In the genomic region with DNA sequence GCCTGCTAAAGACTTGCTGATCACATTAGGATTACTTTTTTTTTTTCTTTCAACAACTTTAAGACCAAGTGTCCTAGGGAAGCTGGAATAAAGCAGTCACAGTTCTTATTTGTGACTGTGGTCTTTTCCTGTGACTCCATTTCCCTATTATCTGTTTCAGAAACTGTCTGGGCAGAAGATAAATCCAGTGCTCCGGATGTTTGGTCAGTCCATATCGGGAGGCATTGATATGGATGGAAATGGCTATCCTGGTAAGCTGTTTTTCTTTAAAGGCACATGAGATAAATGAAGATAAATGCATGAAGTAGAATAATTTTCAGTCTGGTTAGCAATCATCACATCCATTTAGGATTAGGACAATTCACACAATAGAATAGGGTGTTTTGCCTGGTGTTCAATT, we compare ENCODE assay signal across 4 cellular contexts.
TF ChIP-seq lines count a peak whose summit lies in the region.

No MANE protein-coding gene starts in this region.

TF ChIP-seq in SK-N-SH, 30 proteins besides CTCF, POLR2A, EP300 and RAD21:
- TF ChIP-seq TCF12 (IDR thresholded peaks at IDR 0.05) (peak; percentile 34; the same call in 1 of the 2 replicates), FOXM1 (IDR thresholded peaks at IDR 0.05; ENCODE audit: low read depth) (no peak)
TF ChIP-seq in SK-N-SH: peak in this region for 1.

TF ChIP-seq in SK-N-SH treated with all-trans-retinoic acid at 6 μM for 48 hours, 23 proteins besides CTCF, POLR2A, EP300 and RAD21 (continues in another document):
- TF ChIP-seq, protein P1, sequence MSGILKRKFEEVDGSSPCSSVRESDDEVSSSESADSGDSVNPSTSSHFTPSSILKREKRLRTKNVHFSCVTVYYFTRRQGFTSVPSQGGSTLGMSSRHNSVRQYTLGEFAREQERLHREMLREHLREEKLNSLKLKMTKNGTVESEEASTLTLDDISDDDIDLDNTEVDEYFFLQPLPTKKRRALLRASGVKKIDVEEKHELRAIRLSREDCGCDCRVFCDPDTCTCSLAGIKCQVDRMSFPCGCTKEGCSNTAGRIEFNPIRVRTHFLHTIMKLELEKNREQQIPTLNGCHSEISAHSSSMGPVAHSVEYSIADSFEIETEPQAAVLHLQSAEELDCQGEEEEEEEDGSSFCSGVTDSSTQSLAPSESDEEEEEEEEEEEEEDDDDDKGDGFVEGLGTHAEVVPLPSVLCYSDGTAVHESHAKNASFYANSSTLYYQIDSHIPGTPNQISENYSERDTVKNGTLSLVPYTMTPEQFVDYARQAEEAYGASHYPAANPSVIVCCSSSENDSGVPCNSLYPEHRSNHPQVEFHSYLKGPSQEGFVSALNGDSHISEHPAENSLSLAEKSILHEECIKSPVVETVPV (CRISPR knock-in tag; IDR thresholded peaks at IDR 0.05) = no peak
- TF ChIP-seq ESRRG (CRISPR knock-in tag; IDR thresholded peaks at IDR 0.05) (no peak), PPARA (CRISPR knock-in tag; IDR thresholded peaks at IDR 0.05; ENCODE audit: borderline replicate concordance) (no peak), ZNF565 (CRISPR knock-in tag; conservative IDR thresholded peaks at IDR 0.05; ENCODE audit: low read depth) (no peak)
- TF ChIP-seq, protein P2, sequence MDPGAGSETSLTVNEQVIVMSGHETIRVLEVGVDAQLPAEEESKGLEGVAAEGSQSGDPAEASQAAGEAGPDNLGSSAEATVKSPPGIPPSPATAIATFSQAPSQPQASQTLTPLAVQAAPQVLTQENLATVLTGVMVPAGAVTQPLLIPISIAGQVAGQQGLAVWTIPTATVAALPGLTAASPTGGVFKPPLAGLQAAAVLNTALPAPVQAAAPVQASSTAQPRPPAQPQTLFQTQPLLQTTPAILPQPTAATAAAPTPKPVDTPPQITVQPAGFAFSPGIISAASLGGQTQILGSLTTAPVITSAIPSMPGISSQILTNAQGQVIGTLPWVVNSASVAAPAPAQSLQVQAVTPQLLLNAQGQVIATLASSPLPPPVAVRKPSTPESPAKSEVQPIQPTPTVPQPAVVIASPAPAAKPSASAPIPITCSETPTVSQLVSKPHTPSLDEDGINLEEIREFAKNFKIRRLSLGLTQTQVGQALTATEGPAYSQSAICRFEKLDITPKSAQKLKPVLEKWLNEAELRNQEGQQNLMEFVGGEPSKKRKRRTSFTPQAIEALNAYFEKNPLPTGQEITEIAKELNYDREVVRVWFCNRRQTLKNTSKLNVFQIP (CRISPR knock-in tag; IDR thresholded peaks at IDR 0.05; ENCODE audit: borderline replicate concordance, low read depth) = no peak
- TF ChIP-seq, protein P3, sequence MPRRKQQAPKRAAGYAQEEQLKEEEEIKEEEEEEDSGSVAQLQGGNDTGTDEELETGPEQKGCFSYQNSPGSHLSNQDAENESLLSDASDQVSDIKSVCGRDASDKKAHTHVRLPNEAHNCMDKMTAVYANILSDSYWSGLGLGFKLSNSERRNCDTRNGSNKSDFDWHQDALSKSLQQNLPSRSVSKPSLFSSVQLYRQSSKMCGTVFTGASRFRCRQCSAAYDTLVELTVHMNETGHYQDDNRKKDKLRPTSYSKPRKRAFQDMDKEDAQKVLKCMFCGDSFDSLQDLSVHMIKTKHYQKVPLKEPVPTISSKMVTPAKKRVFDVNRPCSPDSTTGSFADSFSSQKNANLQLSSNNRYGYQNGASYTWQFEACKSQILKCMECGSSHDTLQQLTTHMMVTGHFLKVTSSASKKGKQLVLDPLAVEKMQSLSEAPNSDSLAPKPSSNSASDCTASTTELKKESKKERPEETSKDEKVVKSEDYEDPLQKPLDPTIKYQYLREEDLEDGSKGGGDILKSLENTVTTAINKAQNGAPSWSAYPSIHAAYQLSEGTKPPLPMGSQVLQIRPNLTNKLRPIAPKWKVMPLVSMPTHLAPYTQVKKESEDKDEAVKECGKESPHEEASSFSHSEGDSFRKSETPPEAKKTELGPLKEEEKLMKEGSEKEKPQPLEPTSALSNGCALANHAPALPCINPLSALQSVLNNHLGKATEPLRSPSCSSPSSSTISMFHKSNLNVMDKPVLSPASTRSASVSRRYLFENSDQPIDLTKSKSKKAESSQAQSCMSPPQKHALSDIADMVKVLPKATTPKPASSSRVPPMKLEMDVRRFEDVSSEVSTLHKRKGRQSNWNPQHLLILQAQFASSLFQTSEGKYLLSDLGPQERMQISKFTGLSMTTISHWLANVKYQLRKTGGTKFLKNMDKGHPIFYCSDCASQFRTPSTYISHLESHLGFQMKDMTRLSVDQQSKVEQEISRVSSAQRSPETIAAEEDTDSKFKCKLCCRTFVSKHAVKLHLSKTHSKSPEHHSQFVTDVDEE (CRISPR knock-in tag; IDR thresholded peaks at IDR 0.05) = no peak

TF ChIP-seq in liver, 16 proteins besides CTCF, POLR2A, EP300 and RAD21:
- TF ChIP-seq NR2F2 (IDR thresholded peaks at IDR 0.05) (peak; percentile 75), EGR1 (IDR thresholded peaks at IDR 0.05; ENCODE audit: low read depth in 2 of 2) (no peak)
TF ChIP-seq in liver: peak in this region for 1.

TF ChIP-seq in HepG2, 621 proteins besides CTCF, POLR2A, EP300 and RAD21:
- TF ChIP-seq, protein P4, sequence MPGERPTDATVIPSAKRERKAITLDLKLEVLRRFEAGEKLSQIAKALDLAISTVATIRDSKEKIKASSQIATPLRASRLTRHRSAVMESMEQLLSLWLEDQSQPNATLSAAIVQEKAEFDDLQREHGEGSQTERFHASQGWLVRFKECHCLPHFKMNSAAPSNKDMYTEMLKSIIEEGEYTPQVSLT (CRISPR knock-in tag; IDR thresholded peaks at IDR 0.05; ENCODE audit: borderline replicate concordance, low read depth) = no peak
- TF ChIP-seq ZNF552 (CRISPR knock-in tag; IDR thresholded peaks at IDR 0.05; ENCODE audit: borderline replicate concordance) = no peak
- no peak for TF ChIP-seq ZIK1 (CRISPR knock-in tag; IDR thresholded peaks at IDR 0.05; ENCODE audit: borderline replicate concordance, low read depth)
- TF ChIP-seq ZNF274 (CRISPR knock-in tag; IDR thresholded peaks at IDR 0.05) = no peak
- no peak for TF ChIP-seq HDAC2 (CRISPR knock-in tag; IDR thresholded peaks at IDR 0.05)
- no peak for TF ChIP-seq ZSCAN12 (CRISPR knock-in tag; IDR thresholded peaks at IDR 0.05)
- TF ChIP-seq ZBTB20 (CRISPR knock-in tag; IDR thresholded peaks at IDR 0.05; ENCODE audit: borderline replicate concordance, low read depth) = no peak
- no peak for TF ChIP-seq ZNF737 (CRISPR knock-in tag; IDR thresholded peaks at IDR 0.05; ENCODE audit: borderline replicate concordance)
- TF ChIP-seq, protein P5, sequence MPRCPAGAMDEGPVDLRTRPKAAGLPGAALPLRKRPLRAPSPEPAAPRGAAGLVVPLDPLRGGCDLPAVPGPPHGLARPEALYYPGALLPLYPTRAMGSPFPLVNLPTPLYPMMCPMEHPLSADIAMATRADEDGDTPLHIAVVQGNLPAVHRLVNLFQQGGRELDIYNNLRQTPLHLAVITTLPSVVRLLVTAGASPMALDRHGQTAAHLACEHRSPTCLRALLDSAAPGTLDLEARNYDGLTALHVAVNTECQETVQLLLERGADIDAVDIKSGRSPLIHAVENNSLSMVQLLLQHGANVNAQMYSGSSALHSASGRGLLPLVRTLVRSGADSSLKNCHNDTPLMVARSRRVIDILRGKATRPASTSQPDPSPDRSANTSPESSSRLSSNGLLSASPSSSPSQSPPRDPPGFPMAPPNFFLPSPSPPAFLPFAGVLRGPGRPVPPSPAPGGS (CRISPR knock-in tag; IDR thresholded peaks at IDR 0.05) = no peak
- no peak for TF ChIP-seq NKX3-1 (CRISPR knock-in tag; IDR thresholded peaks at IDR 0.05)
- no peak for TF ChIP-seq ZNF891 (CRISPR knock-in tag; IDR thresholded peaks at IDR 0.05)
- no peak for TF ChIP-seq ASH2L (IDR thresholded peaks at IDR 0.05; ENCODE audit: insufficient read length, low read depth, low read length)
- TF ChIP-seq HOXA5 (CRISPR knock-in tag; IDR thresholded peaks at IDR 0.05) = no peak
- no peak for TF ChIP-seq ZNF225 (CRISPR knock-in tag; IDR thresholded peaks at IDR 0.05)
